15 cellular contexts compared by ENCODE assay signal in genomic region chr1:230002164-230002803, GRCh38.
DNase-seq lines count a peak whose midpoint lies in the region; ATAC-seq and TF ChIP-seq lines count a peak whose summit lies in the region.
"Had no signal": no experiment of that assay in that cellular context is flagged by ENCODE, and none has a peak within 500 bp of the region (broad histone marks: within the 10 kb centered on the region; RNA-seq: fewer than 3 reads in every experiment).

No MANE protein-coding gene starts in this region.

- H3K9me3 Mint-ChIP-seq in H9 = no peaks in the 10 kb centered on the region
- H3K9me3 Mint-ChIP-seq in activated T-cell treated with anti-CD3 and anti-CD28 coated beads, Interleukin-2, amount 50 U/mL, for 72 hours = no peaks in the 10 kb centered on the region
- H3K9me3 Mint-ChIP-seq in activated CD8-positive, alpha-beta T cell treated with anti-CD3 and anti-CD28 coated beads, Interleukin-2, amount 10 ng/mL, durations not matched to agents 7 days and 5 days (ENCODE audit: insufficient read depth) = no peaks in the 10 kb centered on the region
- H3K9me3 Mint-ChIP-seq: activated CD8-positive, alpha-beta T cell treated with anti-CD3 and anti-CD28 coated beads for 36 hours had no signal

- H3K27ac ChIP-seq in H9 (ENCODE audit: insufficient read length, low read depth, low read length) = no peak overlapping the region

- CTCF ChIA-PET in activated CD8-positive, alpha-beta T cell treated with anti-CD3 and anti-CD28 coated beads, Interleukin-2, amount 10 ng/mL, durations not matched to agents 7 days and 5 days (lab: Charles Lee) = no interaction called here

- H3K4me2 ChIP-seq in H9 (ENCODE audit: insufficient read depth, insufficient read length, low read length) = no peak overlapping the region

- no peak overlapping the region for H3K56ac ChIP-seq in H9 (ENCODE audit: insufficient read length, low read depth, low read length)

- peak; percentile 91 for ATAC-seq in left ventricle myocardium superior
- ATAC-seq in activated T-cell treated with anti-CD3 and anti-CD28 coated beads, Interleukin-2, amount 50 U/mL, for 72 hours (replicated peaks in 1 of 2) = no peak
- no peak for ATAC-seq in activated CD8-positive, alpha-beta T cell treated with anti-CD3 and anti-CD28 coated beads, Interleukin-2, amount 10 ng/mL, durations not matched to agents 7 days and 5 days
- ATAC-seq: activated CD8-positive, alpha-beta T cell treated with anti-CD3 and anti-CD28 coated beads for 36 hours had no signal

- no peak overlapping the region for H3K9ac ChIP-seq in H9 (ENCODE audit: extremely low read depth, insufficient read length, low read length)
- H3K9ac ChIP-seq in adipocyte (ENCODE audit: low read length) = no peak overlapping the region

- H3K36me3 ChIP-seq in adipocyte (ENCODE audit: control insufficient read depth, insufficient read depth, low read length, severe bottlenecking) = no peaks in the 10 kb centered on the region
- H3K36me3 ChIP-seq: BE2C had no signal

- H3K27ac Mint-ChIP-seq in H9 = no peak overlapping the region
- no peak overlapping the region for H3K27ac Mint-ChIP-seq in activated T-cell treated with anti-CD3 and anti-CD28 coated beads, Interleukin-2, amount 50 U/mL, for 72 hours
- H3K27ac Mint-ChIP-seq in activated CD8-positive, alpha-beta T cell treated with anti-CD3 and anti-CD28 coated beads, Interleukin-2, amount 10 ng/mL, durations not matched to agents 7 days and 5 days = no peak overlapping the region
- H3K27ac Mint-ChIP-seq: activated CD8-positive, alpha-beta T cell treated with anti-CD3 and anti-CD28 coated beads for 36 hours had no signal

- no peak overlapping the region for H4K5ac ChIP-seq in H9 (ENCODE audit: insufficient read length, low read depth, low read length)

- no peaks in the 10 kb centered on the region for H4K20me1 ChIP-seq in H9 (ENCODE audit: control insufficient read depth, insufficient read depth, insufficient read length)

- no peak overlapping the region for H3K18ac ChIP-seq in H9 (ENCODE audit: insufficient read length, low read depth, low read length)

- H2AFZ ChIP-seq in H9 (ENCODE audit: low read length) = no peak overlapping the region

- no peak overlapping the region for H3K4ac ChIP-seq in H9 (ENCODE audit: low read depth, low read length)

- H3K4me1 ChIP-seq in H9 (ENCODE audit: insufficient read depth, low read length) (no peaks in the 10 kb centered on the region), adipocyte (ENCODE audit: control insufficient read depth, insufficient read depth, low read length) (peaks cover 26% of the 10 kb centered on the region)
- H3K4me1 ChIP-seq: BE2C had no signal

- H3K4me3 ChIP-seq in adipocyte (ENCODE audit: low read length) (peak overlapping the region; percentile 6), retinal pigment epithelial cell (ENCODE audit: low read length) (no peak overlapping the region)

- H3K27me3 ChIP-seq in H9 (ENCODE audit: insufficient read depth, low read length) (no peaks in the 10 kb centered on the region), adipocyte (replicated peaks; ENCODE audit: control insufficient read depth, insufficient read depth, low read length) (peaks cover 6% of the 10 kb centered on the region)
- H3K27me3 ChIP-seq: BE2C had no signal

- no peak overlapping the region for H2BK20ac ChIP-seq in H9 (ENCODE audit: low read depth, low read length, poor library complexity, severe bottlenecking)

- peaks cover 2% of the 10 kb centered on the region for H3K23me2 ChIP-seq in H9 (ENCODE audit: insufficient read length, low read depth, low read length, poor library complexity, severe bottlenecking)

- POLR2A ChIA-PET in activated CD8-positive, alpha-beta T cell treated with anti-CD3 and anti-CD28 coated beads, Interleukin-2, amount 10 ng/mL, durations not matched to agents 7 days and 5 days (lab: Charles Lee) = no interaction called here

- no peak overlapping the region for H4K91ac ChIP-seq in H9 (ENCODE audit: insufficient read length, low read depth, low read length)

- no peak for DNase-seq in H9
- peak; percentile 19 for DNase-seq in adipocyte (ENCODE audit: low read depth)
- peak; percentile 50 for DNase-seq in left ventricle myocardium superior
- DNase-seq in retinal pigment epithelial cell (ENCODE audit: low read depth) = peak; percentile 28
- no peak for DNase-seq in activated T-cell treated with anti-CD3 and anti-CD28 coated beads, Interleukin-2, amount 50 U/mL, for 72 hours
- no peak for DNase-seq in ACHN
- DNase-seq in stimulated activated CD4-positive, alpha-beta T cell treated with anti-CD3 and anti-CD28 coated beads, Interleukin-4, amount 100 ng/mL, for 24 hours = no peak
- DNase-seq in activated CD8-positive, alpha-beta T cell treated with anti-CD3 and anti-CD28 coated beads, Interleukin-2, amount 10 ng/mL, durations not matched to agents 7 days and 5 days = no peak
- DNase-seq: activated CD8-positive, alpha-beta T cell treated with anti-CD3 and anti-CD28 coated beads for 36 hours; activated effector memory CD4-positive, alpha-beta T cell treated with Interleukin-2 at 50 U/mL for 16 hours; BE2C; DMS79 treated with DMSO at 0.1 percent for 48 hours; mesendoderm; NCI-H2171 treated with DMSO at 0.1 percent for 48 hours; stimulated activated CD4-positive, alpha-beta T cell treated with anti-CD3 and anti-CD28 coated beads, Interleukin-12 subunit alpha, Interleukin-12 subunit beta, amount 100 ng/mL, for 4 hours had no signal

- peaks cover 9 to 23% of the 10 kb centered on the region in 2 experiments for H3K4me1 Mint-ChIP-seq in H9
- no peaks in the 10 kb centered on the region for H3K4me1 Mint-ChIP-seq in activated T-cell treated with anti-CD3 and anti-CD28 coated beads, Interleukin-2, amount 50 U/mL, for 72 hours (ENCODE audit: low read depth)
- H3K4me1 Mint-ChIP-seq in activated CD8-positive, alpha-beta T cell treated with anti-CD3 and anti-CD28 coated beads, Interleukin-2, amount 10 ng/mL, durations not matched to agents 7 days and 5 days (ENCODE audit: low read depth) = no peaks in the 10 kb centered on the region

- H3K9me3 ChIP-seq in H9 (ENCODE audit: control insufficient read depth, low read depth, low read length) = no peaks in the 10 kb centered on the region
- no peaks in the 10 kb centered on the region for H3K9me3 ChIP-seq in adipocyte (ENCODE audit: control insufficient read depth, low read length)
- H3K9me3 ChIP-seq: BE2C had no signal

- in situ Hi-C loops in ACHN (cut with HindIII; ENCODE audit: low pct_ligation_motif_present, low pct_unique_long_range_greater_than_20kb, low sequenced_read_pairs) = no loop called here

- H3K79me1 ChIP-seq in H9 (ENCODE audit: insufficient read depth, low read depth, low read length, poor library complexity, severe bottlenecking) = no peaks in the 10 kb centered on the region

- H3K36me3 Mint-ChIP-seq in H9 (ENCODE audit: insufficient read depth in 1 of 3, low read depth in 3 of 3) = no peaks in the 10 kb centered on the region
- no peaks in the 10 kb centered on the region for H3K36me3 Mint-ChIP-seq in activated T-cell treated with anti-CD3 and anti-CD28 coated beads, Interleukin-2, amount 50 U/mL, for 72 hours (ENCODE audit: insufficient read depth in 2 of 2)
- no peaks in the 10 kb centered on the region for H3K36me3 Mint-ChIP-seq in activated CD8-positive, alpha-beta T cell treated with anti-CD3 and anti-CD28 coated beads, Interleukin-2, amount 10 ng/mL, durations not matched to agents 7 days and 5 days (ENCODE audit: low read depth)

- no peaks in the 10 kb centered on the region for H3K79me2 ChIP-seq in H9 (ENCODE audit: insufficient read depth, low read length)

- H3K14ac ChIP-seq in H9 (ENCODE audit: insufficient read depth, low read length) = peak overlapping the region; percentile 58; the same call in 1 of the 2 replicates

- H2BK12ac ChIP-seq in H9 (ENCODE audit: insufficient read length, low read depth, low read length) = no peak overlapping the region

- H3K23ac ChIP-seq in H9 (ENCODE audit: insufficient read length, low read depth, low read length) = no peak overlapping the region

- no CpG with 5 or more reads among the region's 5 CpGs for WGBS in H9 (ENCODE audit: extremely low coverage, insufficient read length, low lambda C conversion rate)

- H2BK5ac ChIP-seq in H9 (ENCODE audit: insufficient read length, low read length) = no peak overlapping the region

- H3T11ph ChIP-seq in H9 (ENCODE audit: low read length) = no peak overlapping the region

- TF ChIP-seq CTCF in H9 (conservative IDR thresholded peaks at IDR 0.05) (no peak), retinal pigment epithelial cell (conservative IDR thresholded peaks at IDR 0.05; ENCODE audit: low read depth, low read length) (no peak)

- H4K8ac ChIP-seq in H9 (replicated peaks; ENCODE audit: insufficient read length, low read depth, low read length) = no peak overlapping the region

- H2BK15ac ChIP-seq in H9 (ENCODE audit: low read depth, low read length) = no peak overlapping the region

- H2AK5ac ChIP-seq in H9 (ENCODE audit: insufficient read length, low read length) = no peak overlapping the region

- peaks cover 3% of the 10 kb centered on the region; the same call in 1 of the 2 replicates for H3K27me3 Mint-ChIP-seq in H9 (ENCODE audit: low read depth)
- H3K27me3 Mint-ChIP-seq in activated T-cell treated with anti-CD3 and anti-CD28 coated beads, Interleukin-2, amount 50 U/mL, for 72 hours (ENCODE audit: low read depth) = peaks cover 30% of the 10 kb centered on the region
- H3K27me3 Mint-ChIP-seq in activated CD8-positive, alpha-beta T cell treated with anti-CD3 and anti-CD28 coated beads, Interleukin-2, amount 10 ng/mL, durations not matched to agents 7 days and 5 days (ENCODE audit: low read depth) = peaks cover 2% of the 10 kb centered on the region

- intact Hi-C loops in left ventricle myocardium superior (cut with micrococcal nuclease) = no loop called here

- H2BK120ac ChIP-seq in H9 (ENCODE audit: low read depth, low read length, poor library complexity, severe bottlenecking) = no peak overlapping the region

- no peak overlapping the region for H3K4me3 Mint-ChIP-seq in H9
- no peak overlapping the region for H3K4me3 Mint-ChIP-seq in activated T-cell treated with anti-CD3 and anti-CD28 coated beads, Interleukin-2, amount 50 U/mL, for 72 hours
- H3K4me3 Mint-ChIP-seq in activated CD8-positive, alpha-beta T cell treated with anti-CD3 and anti-CD28 coated beads, Interleukin-2, amount 10 ng/mL, durations not matched to agents 7 days and 5 days = no peak overlapping the region
- H3K4me3 Mint-ChIP-seq: activated CD8-positive, alpha-beta T cell treated with anti-CD3 and anti-CD28 coated beads for 36 hours had no signal

Comparison
In these comparisons a context has a peak if more than half of its experiments do, and no peak if none do; other contexts are left out.
1. DNase-seq: peak in adipocyte (single experiment), left ventricle myocardium superior (single experiment) and retinal pigment epithelial cell (single experiment); none in H9 (single experiment), activated T-cell treated with anti-CD3 and anti-CD28 coated beads, Interleukin-2, amount 50 U/mL, for 72 hours (0 of 2), ACHN (single experiment), stimulated activated CD4-positive, alpha-beta T cell treated with anti-CD3 and anti-CD28 coated beads, Interleukin-4, amount 100 ng/mL, for 24 hours (single experiment) and activated CD8-positive, alpha-beta T cell treated with anti-CD3 and anti-CD28 coated beads, Interleukin-2, amount 10 ng/mL, durations not matched to agents 7 days and 5 days (single experiment).